In genomic region chr2:215140166-215140707, GRCh38 we compare ENCODE assay signal across 22 cellular contexts. TPM values are rescaled to one million over a fixed set of nuclear protein-coding genes. Genes with fewer than 3 reads are reported as not detected.
"Had no signal": no experiment of that assay in that cellular context is flagged by ENCODE, and none has a peak within 500 bp of the region (broad histone marks: within the 10 kb centered on the region; RNA-seq: fewer than 3 reads in every experiment).

No MANE protein-coding gene starts in this region.

- H3K9me3 ChIP-seq: gastroesophageal sphincter, heart right ventricle had no signal

- DNase-seq: activated CD4-positive, alpha-beta memory T cell treated with anti-CD3 and anti-CD28 coated beads, Interleukin-2, amount 10 ng/mL, durations not matched to agents 7 days and 5 days; activated CD4-positive, alpha-beta T cell treated with anti-CD3 and anti-CD28 coated beads for 4 hours; activated CD8-positive, alpha-beta memory T cell treated with anti-CD3 and anti-CD28 coated beads, Interleukin-2, amount 10 ng/mL, durations not matched to agents 7 days and 5 days; activated naive CD8-positive, alpha-beta T cell treated with anti-CD3 and anti-CD28 coated beads for 36 hours; amniotic stem cell; effector memory CD8-positive, alpha-beta T cell; heart right ventricle; mesendoderm; naive thymus-derived CD4-positive, alpha-beta T cell; right cardiac atrium; small intestine; stimulated activated CD4-positive, alpha-beta T cell treated with anti-CD3 and anti-CD28 coated beads, Interleukin-15, amount 100 ng/mL, for 24 hours; stimulated activated CD4-positive, alpha-beta T cell treated with anti-CD3 and anti-CD28 coated beads, Interleukin-2, amount 100 ng/mL, for 48 hours; trophoblast cell had no signal

- H3K27ac ChIP-seq: gastroesophageal sphincter, heart right ventricle, neural progenitor cell had no signal

- H3K27me3 ChIP-seq: heart right ventricle, neural progenitor cell had no signal

- H3K36me3 Mint-ChIP-seq: activated CD8-positive, alpha-beta memory T cell treated with anti-CD3 and anti-CD28 coated beads, Interleukin-2, amount 10 ng/mL, durations not matched to agents 7 days and 5 days; activated naive CD8-positive, alpha-beta T cell treated with anti-CD3 and anti-CD28 coated beads for 36 hours; naive thymus-derived CD4-positive, alpha-beta T cell; neural progenitor cell; WTC11 had no signal

- H3K4me2 ChIP-seq: neural progenitor cell had no signal

- H3K9ac ChIP-seq: neural progenitor cell had no signal

- H3K27ac Mint-ChIP-seq: activated CD4-positive, alpha-beta memory T cell treated with anti-CD3 and anti-CD28 coated beads, Interleukin-2, amount 10 ng/mL, durations not matched to agents 7 days and 5 days; activated CD8-positive, alpha-beta memory T cell treated with anti-CD3 and anti-CD28 coated beads, Interleukin-2, amount 10 ng/mL, durations not matched to agents 7 days and 5 days; activated naive CD8-positive, alpha-beta T cell treated with anti-CD3 and anti-CD28 coated beads for 36 hours; effector memory CD8-positive, alpha-beta T cell; naive thymus-derived CD4-positive, alpha-beta T cell; neural progenitor cell; progenitor cell of endocrine pancreas; stimulated activated naive CD8-positive, alpha-beta T cell treated with anti-CD3 and anti-CD28 coated beads, Interleukin-15, Interleukin-2, amounts not matched to agents 100 ng/mL and 50 ng/mL, for 24 hours; WTC11 had no signal

- H3K36me3 ChIP-seq: gastroesophageal sphincter, heart right ventricle, neural progenitor cell had no signal

- H3K4me1 ChIP-seq: gastroesophageal sphincter, heart right ventricle, neural progenitor cell had no signal

- H3K9me3 Mint-ChIP-seq: activated CD4-positive, alpha-beta memory T cell treated with anti-CD3 and anti-CD28 coated beads, Interleukin-2, amount 10 ng/mL, durations not matched to agents 7 days and 5 days; activated naive CD8-positive, alpha-beta T cell treated with anti-CD3 and anti-CD28 coated beads for 36 hours; effector memory CD8-positive, alpha-beta T cell; neural progenitor cell; WTC11 had no signal

- ATAC-seq: activated CD8-positive, alpha-beta memory T cell treated with anti-CD3 and anti-CD28 coated beads, Interleukin-2, amount 10 ng/mL, durations not matched to agents 7 days and 5 days; effector memory CD8-positive, alpha-beta T cell; gastroesophageal sphincter; heart right ventricle; naive thymus-derived CD4-positive, alpha-beta T cell; right cardiac atrium; WTC11 had no signal

- H2AFZ ChIP-seq: neural progenitor cell had no signal

- H3K4me3 ChIP-seq: gastroesophageal sphincter, heart right ventricle, neural progenitor cell had no signal

RNA-seq across cellular contexts. Expression of gene ABCA12, which starts 1.8 kb away (rescaled TPM):
- total RNA-seq: activated CD4-positive, alpha-beta memory T cell treated with anti-CD3 and anti-CD28 coated beads, Interleukin-2, amount 10 ng/mL, durations not matched to agents 7 days and 5 days; activated CD8-positive, alpha-beta memory T cell treated with anti-CD3 and anti-CD28 coated beads, Interleukin-2, amount 10 ng/mL, durations not matched to agents 7 days and 5 days; activated naive CD8-positive, alpha-beta T cell treated with anti-CD3 and anti-CD28 coated beads for 36 hours; cardiac septum; dermis microvascular lymphatic vessel endothelial cell; naive thymus-derived CD4-positive, alpha-beta T cell; right cardiac atrium; T-helper 2 cell treated with Interferon-gamma antibody and Interleukin-4, amounts not matched to agents 100 ng/mL and 5 ng/mL, for 36 hours had no signal
- polyA plus RNA-seq: heart right ventricle; naive thymus-derived CD4-positive, alpha-beta T cell; right cardiac atrium had no signal
